ENCODE assay signal across 1 cellular context in genomic region chr11:68463714-68464113, GRCh38.
TF ChIP-seq lines count a peak whose summit lies in the region.

No MANE protein-coding gene starts in this region.

TF ChIP-seq in endothelial cell of umbilical vein, 7 proteins besides CTCF, POLR2A, EP300 and RAD21 (continued from another document):
- TF ChIP-seq EZH2 (IDR thresholded peaks at IDR 0.05; ENCODE audit: borderline replicate concordance, low read depth, low read length, severe bottlenecking) (no peak), GATA2 (IDR thresholded peaks at IDR 0.05; ENCODE audit: insufficient read depth, insufficient read length, low read depth, low read length) (no peak), JUN (IDR thresholded peaks at IDR 0.05; ENCODE audit: borderline replicate concordance, insufficient read depth, insufficient read length, low read depth) (no peak)
